ENCODE assay signal across 1 cellular context in genomic region chr10:97640174-97640867, GRCh38.
TF ChIP-seq lines count a peak whose summit lies in the region.

PI4K2A (plus strand) TSS chr10:97640671; CDS start chr10:97640743, 72 bp downstream.

TF ChIP-seq in HCT116, 20 proteins besides CTCF, POLR2A, EP300 and RAD21 (continued from another document):
- no peak for TF ChIP-seq TCF7L2 (IDR thresholded peaks at IDR 0.05; ENCODE audit: borderline replicate concordance, extremely low read depth, insufficient read depth, insufficient read length)
- TF ChIP-seq MAX (IDR thresholded peaks at IDR 0.05) = peak; percentile 74; the same call in 1 of the 2 replicates
- TF ChIP-seq POLR2AphosphoS5 (IDR thresholded peaks at IDR 0.05; ENCODE audit: low read depth, low read length) = peak; percentile 75
- TF ChIP-seq REST (IDR thresholded peaks at IDR 0.05; ENCODE audit: low read depth) = no peak
- TF ChIP-seq EGR1 (IDR thresholded peaks at IDR 0.05; ENCODE audit: low read depth) = peak; percentile 83
- no peak for TF ChIP-seq FOSL1 (IDR thresholded peaks at IDR 0.05; ENCODE audit: low read depth)
- no peak for TF ChIP-seq SRF (IDR thresholded peaks at IDR 0.05; ENCODE audit: low read depth)
- peak; percentile 86 for TF ChIP-seq SP1 (IDR thresholded peaks at IDR 0.05; ENCODE audit: low read depth)
- TF ChIP-seq SIN3A (IDR thresholded peaks at IDR 0.05; ENCODE audit: low read depth) = no peak
- no peak for TF ChIP-seq EZH2 (IDR thresholded peaks at IDR 0.05)
- TF ChIP-seq YY1 (IDR thresholded peaks at IDR 0.05; ENCODE audit: extremely low read depth, insufficient replicate concordance, low read depth, low read length) = peak; percentile 11
- TF ChIP-seq ZNF274 (IDR thresholded peaks at IDR 0.05; ENCODE audit: low read depth, low read length) = no peak
- TF ChIP-seq EZH2phosphoT487 (IDR thresholded peaks at IDR 0.05; ENCODE audit: borderline replicate concordance) = no peak
- no peak for TF ChIP-seq JUND (IDR thresholded peaks at IDR 0.05)
- TF ChIP-seq CEBPB (IDR thresholded peaks at IDR 0.05; ENCODE audit: low read depth) = no peak
